ENCODE assay signal across 8 cellular contexts in the genomic region with DNA sequence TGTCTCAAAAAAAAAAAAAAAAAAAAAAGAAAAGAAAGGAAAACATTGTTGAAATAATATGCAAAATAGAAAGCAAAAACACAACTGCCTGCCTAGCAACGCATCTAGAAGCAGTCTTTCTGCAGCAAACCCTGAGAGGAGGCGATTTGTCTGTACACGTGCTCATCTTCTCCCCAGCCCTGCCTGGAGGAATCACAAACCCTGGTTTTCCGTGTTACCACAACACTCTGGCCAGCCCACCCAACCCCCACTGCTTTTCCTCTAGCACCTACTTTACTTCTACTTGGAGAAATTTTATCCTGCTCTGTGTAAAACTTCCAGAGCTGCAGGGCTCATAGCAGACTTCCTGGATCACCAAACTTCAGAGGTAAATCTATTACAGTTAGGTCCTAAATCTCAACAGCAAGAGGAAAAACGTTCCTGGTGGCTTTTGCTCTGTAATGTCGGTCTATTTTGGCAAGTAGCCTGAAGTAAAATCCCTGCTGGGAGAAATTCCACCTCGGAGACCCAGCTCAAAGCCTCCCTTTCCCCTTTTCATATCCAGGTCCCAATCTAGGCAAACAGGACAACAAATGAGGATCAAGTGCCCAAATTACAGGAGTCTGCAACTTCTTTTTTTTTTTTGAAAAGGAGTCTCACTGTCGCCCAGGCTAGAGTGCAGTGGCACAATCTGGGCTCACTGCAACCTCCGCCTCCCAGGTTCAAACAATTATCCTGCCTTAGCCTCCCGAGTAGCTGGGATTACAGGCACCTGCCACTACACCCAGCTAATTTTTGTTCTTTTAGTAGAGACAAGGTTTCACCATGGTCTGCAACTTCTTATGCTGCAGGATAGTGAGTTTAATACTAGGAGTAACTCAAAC.
DNase-seq lines count a peak whose midpoint lies in the region; ATAC-seq, FAIRE-seq and TF ChIP-seq lines count a peak whose summit lies in the region.

No MANE protein-coding gene starts in this region.

- DNase-seq in ascending aorta (ENCODE audit: low spot score in 2 of 2) (no peak), hepatic stellate cell (ENCODE audit: low spot score) (peak; percentile 69), psoas muscle (peak in 1 of 2 donors; percentile 23), NOMO-1 (lab: John Stamatoyannopoulos, UW; ENCODE audit: unreplicated experiment in 2 of 2) (no peak), hippocampal formation (lab: John Stamatoyannopoulos, UW) (no peak), HTR-8/SVneo (ENCODE audit: insufficient read length, low spot score) (no peak)

- ATAC-seq in psoas muscle (peak in 1 of 4 donors; percentile 42), HG02884 (IDR thresholded peaks at IDR 0.05; ENCODE audit: unreplicated experiment) (no peak)

- intact Hi-C loops in ascending aorta (cut with DNase I) (loop anchor here (10.0 kb wide), 1 partner anchor 87 kb away; the partner anchor contains the start of gene DNMBP), psoas muscle (cut with DNase I) (no loop called here)

- no peaks in the 10 kb centered on the region for H3K27me3 ChIP-seq in ascending aorta
- H3K27me3 ChIP-seq in psoas muscle (ENCODE audit: insufficient read depth in 3 of 3, low read length in 2 of 3) = no peaks in the 10 kb centered on the region

- 15 to 21% (median 18%) methylated on average over 10 of the region's 10 CpGs for WGBS in psoas muscle, 3 donors

- H3K9me3 ChIP-seq in ascending aorta (no peaks in the 10 kb centered on the region), psoas muscle (no peaks in the 10 kb centered on the region)

- no peak for TF ChIP-seq CTCF in ascending aorta (IDR thresholded peaks at IDR 0.05)
- TF ChIP-seq CTCF in psoas muscle (IDR thresholded peaks at IDR 0.05) = no peak

- H3K4me3 ChIP-seq in ascending aorta (peak overlapping the region; percentile 32 to 56), psoas muscle (peak overlapping the region; percentile 39)

- peak overlapping the region; percentile 19 to 54 for H3K27ac ChIP-seq in ascending aorta
- peak overlapping the region; percentile 19 for H3K27ac ChIP-seq in psoas muscle

- peaks cover 0 to 3% of the 10 kb centered on the region in 2 donors for H3K4me1 ChIP-seq in ascending aorta
- peaks cover 11% of the 10 kb centered on the region for H3K4me1 ChIP-seq in psoas muscle

- FAIRE-seq in G401.6 (lab: Jason Lieb, UNC) (peak; percentile 82), HTR-8/SVneo (lab: Jason Lieb, UNC) (no peak)

- H3K36me3 ChIP-seq in ascending aorta = no peaks in the 10 kb centered on the region
- H3K36me3 ChIP-seq in psoas muscle (ENCODE audit: insufficient read depth in 1 of 2, low read depth in 1 of 2) = no peaks in the 10 kb centered on the region
